Comparison of ENCODE assay signal across 9 cellular contexts in genomic region chr15:42137461-42138261, GRCh38. TPM values are rescaled to one million over a fixed set of nuclear protein-coding genes. Genes with fewer than 3 reads are reported as not detected.
DNase-seq lines count a peak whose midpoint lies in the region; ATAC-seq, FAIRE-seq and TF ChIP-seq lines count a peak whose summit lies in the region.
"Had no signal": no experiment of that assay in that cellular context is flagged by ENCODE, and none has a peak within 500 bp of the region (broad histone marks: within the 10 kb centered on the region; RNA-seq: fewer than 3 reads in every experiment).

No MANE protein-coding gene starts in this region.

- H3K4me3 ChIP-seq in OCI-LY7 (ENCODE audit: low read depth, low read length, poor library complexity, severe bottlenecking): no peak overlapping the region

- no peaks in the 10 kb centered on the region for H3K79me2 ChIP-seq in OCI-LY7 (ENCODE audit: insufficient read depth, low read depth, low read length)

- no peak for TF ChIP-seq POLR2A in GM12892 (IDR thresholded peaks at IDR 0.05; ENCODE audit: low read depth, low read length)

- FAIRE-seq in GM12892 (lab: Jason Lieb, UNC): no peak

- CTCF ChIA-PET in OCI-LY7 (lab: Charles Lee; ENCODE audit: unreplicated experiment): interaction anchor here (1.1 kb wide), 1 partner anchor 55 kb away, joined by 3 read pairs; no protein-coding TSS in a partner anchor

- no peaks in the 10 kb centered on the region for H3K36me3 ChIP-seq in OCI-LY7 (ENCODE audit: insufficient read depth, low read length)

- H4K20me1 ChIP-seq in OCI-LY7 (ENCODE audit: insufficient read depth, low read length): no peaks in the 10 kb centered on the region

- POLR2A ChIA-PET in OCI-LY7 (lab: Charles Lee): interaction anchor here (0.7 kb wide), 1 partner anchor 196 kb away, joined by 3 read pairs; no protein-coding TSS in a partner anchor

- H3K27ac ChIP-seq in OCI-LY7 (ENCODE audit: low read depth, low read length, poor library complexity, severe bottlenecking): no peak overlapping the region

- 0 out of 2 replicates have a peak overlapping the region, but pooled peaks have one; percentile 23 for H2AFZ ChIP-seq in OCI-LY7 (ENCODE audit: low read length)

- H3K4me1 ChIP-seq in OCI-LY7 (ENCODE audit: insufficient read depth, low read length, poor library complexity, severe bottlenecking): no peaks in the 10 kb centered on the region

- H3K4me2 ChIP-seq in OCI-LY7 (ENCODE audit: low read length): no peak overlapping the region

- intact Hi-C loops in OCI-LY7 (cut with micrococcal nuclease; ENCODE audit: unreplicated experiment): loop anchor here (1.0 to 2.0 kb wide), 2 partner anchors 148 to 247 kb away; no protein-coding TSS in a partner anchor

- peak; percentile 51 for ATAC-seq in left lobe of liver
- no peak for ATAC-seq in HG03108 (IDR thresholded peaks at IDR 0.05; ENCODE audit: unreplicated experiment)

- no TSS peak for BruUV-seq in OCI-LY7 (replicated peaks; lab: Mats Ljungman, UMichigan)

- TF ChIP-seq CTCF in OCI-LY7 (conservative IDR thresholded peaks at IDR 0.05; ENCODE audit: low read length): peak; percentile 92

- no peaks in the 10 kb centered on the region for H3K9me2 ChIP-seq in OCI-LY7 (ENCODE audit: insufficient read depth, low read length)

- no peaks in the 10 kb centered on the region for H3K9me3 ChIP-seq in OCI-LY7 (ENCODE audit: low read length)

- peak; percentile 52 for DNase-seq in COR-L47 (lab: John Stamatoyannopoulos, UW)
- peak; percentile 53 for DNase-seq in H4 (ENCODE audit: low spot score)
- peak; percentile 66 for DNase-seq in OCI-LY7 (ENCODE audit: low spot score)
- peak; percentile 49 for DNase-seq in cerebellum (ENCODE audit: low spot score)
- DNase-seq in left lobe of liver (ENCODE audit: low spot score): peak; percentile 31
- no peak for DNase-seq in GM12892 (ENCODE audit: insufficient read length)
- DNase-seq in stimulated activated naive CD4-positive, alpha-beta T cell treated with Interleukin-2 at 50 U/mL for 16 hours (lab: John Stamatoyannopoulos, UW): no peak

RNA-seq across cellular contexts. Expression of gene PLA2G4F, which starts 18.8 kb away (rescaled TPM):
- total RNA-seq in H4 (2014; rRNA removed; shearing (Covaris generic)): not detected in 2 replicates
- total RNA-seq in OCI-LY7 (2014; rRNA removed; shearing (Covaris generic)): not detected in 2 replicates
- total RNA-seq in OCI-LY7 (2022): not detected in 2 replicates
- total RNA-seq in cerebellum: not detected
- 0.25 TPM for total RNA-seq in left lobe of liver
- polyA plus RNA-seq in GM12892 (2012; ENCODE audit: missing spikeins): not detected
- total RNA-seq: T-helper 2 cell treated with Interferon-gamma antibody and Interleukin-4, amounts not matched to agents 100 ng/mL and 5 ng/mL, for 36 hours had no signal

RNA-seq across cellular contexts. Expression of gene PLA2G4D, which starts 43.3 kb away (rescaled TPM):
- not detected in 2 replicates for total RNA-seq in H4 (2014; rRNA removed; shearing (Covaris generic))
- total RNA-seq in OCI-LY7 (2014; rRNA removed; shearing (Covaris generic)): not detected in 2 replicates
- total RNA-seq in OCI-LY7 (2022) (not detected in 2 replicates), cerebellum (0.09 TPM), left lobe of liver (not detected)
- not detected for polyA plus RNA-seq in GM12892 (2012; ENCODE audit: missing spikeins)
- total RNA-seq: T-helper 2 cell treated with Interferon-gamma antibody and Interleukin-4, amounts not matched to agents 100 ng/mL and 5 ng/mL, for 36 hours had no signal

Comparison
In these comparisons a context has a peak if more than half of its experiments do, and no peak if none do; other contexts are left out.
1. DNase-seq: peak in COR-L47 (single experiment), H4 (single experiment), OCI-LY7 (single experiment), cerebellum (single experiment) and left lobe of liver (single experiment); none in GM12892 (single experiment) and stimulated activated naive CD4-positive, alpha-beta T cell treated with Interleukin-2 at 50 U/mL for 16 hours (single experiment).